ENCODE assay signal across 1 cellular context in genomic region chr6:107666084-107666981, GRCh38.
TF ChIP-seq lines count a peak whose summit lies in the region.

No MANE protein-coding gene starts in this region.

TF ChIP-seq in HepG2, 621 proteins besides CTCF, POLR2A, EP300 and RAD21 (continued from another document and continues in another):
- no peak for TF ChIP-seq HINFP (CRISPR knock-in tag; IDR thresholded peaks at IDR 0.05; ENCODE audit: low read depth)
- peak; percentile 81; the same call in 1 of the 2 replicates for TF ChIP-seq SOX5 (CRISPR knock-in tag; IDR thresholded peaks at IDR 0.05; ENCODE audit: borderline replicate concordance)
- no peak for TF ChIP-seq UBTF (CRISPR knock-in tag; IDR thresholded peaks at IDR 0.05)
- TF ChIP-seq SNAPC5 (CRISPR knock-in tag; IDR thresholded peaks at IDR 0.05; ENCODE audit: borderline replicate concordance) = no peak
- no peak for TF ChIP-seq TCF12 (IDR thresholded peaks at IDR 0.05)
- TF ChIP-seq TCF12 (CRISPR knock-in tag; IDR thresholded peaks at IDR 0.05) = no peak
- TF ChIP-seq ZFP41 (CRISPR knock-in tag; IDR thresholded peaks at IDR 0.05; ENCODE audit: borderline replicate concordance) = no peak
- no peak for TF ChIP-seq NRL (CRISPR knock-in tag; IDR thresholded peaks at IDR 0.05; ENCODE audit: borderline replicate concordance)
- TF ChIP-seq CBX2 (IDR thresholded peaks at IDR 0.05; ENCODE audit: low read depth, low read length) = no peak
- no peak for TF ChIP-seq CBX2 (CRISPR knock-in tag; IDR thresholded peaks at IDR 0.05; ENCODE audit: low read depth)
- TF ChIP-seq RBM22 (optimal IDR thresholded peaks at IDR 0.05; ENCODE audit: low read length) = no peak
- TF ChIP-seq SMARCC2 (IDR thresholded peaks at IDR 0.05) = no peak
- no peak for TF ChIP-seq ZNF343 (CRISPR knock-in tag; IDR thresholded peaks at IDR 0.05)
- TF ChIP-seq GRHL1 (CRISPR knock-in tag; conservative IDR thresholded peaks at IDR 0.05) = no peak
- TF ChIP-seq FLYWCH1 (CRISPR knock-in tag; IDR thresholded peaks at IDR 0.05) = no peak
- TF ChIP-seq, protein P1, sequence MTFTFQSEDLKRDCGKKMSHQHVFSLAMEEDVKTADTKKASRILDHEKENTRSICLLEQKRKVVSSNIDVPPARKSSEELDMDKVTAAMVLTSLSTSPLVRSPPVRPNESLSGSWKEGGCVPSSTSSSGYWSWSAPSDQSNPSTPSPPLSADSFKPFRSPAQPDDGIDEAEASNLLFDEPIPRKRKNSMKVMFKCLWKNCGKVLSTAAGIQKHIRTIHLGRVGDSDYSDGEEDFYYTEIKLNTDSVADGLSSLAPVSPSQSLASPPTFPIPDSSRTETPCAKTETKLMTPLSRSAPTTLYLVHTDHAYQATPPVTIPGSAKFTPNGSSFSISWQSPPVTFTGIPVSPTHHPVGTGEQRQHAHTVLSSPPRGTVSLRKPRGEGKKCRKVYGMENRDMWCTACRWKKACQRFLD (CRISPR knock-in tag; IDR thresholded peaks at IDR 0.05; ENCODE audit: borderline replicate concordance) = no peak
- TF ChIP-seq BHLHE40 (IDR thresholded peaks at IDR 0.05; ENCODE audit: low read length) = peak; percentile 85
- TF ChIP-seq PAX8 (CRISPR knock-in tag; IDR thresholded peaks at IDR 0.05; ENCODE audit: borderline replicate concordance) = no peak
- peak; percentile 23; the same call in 1 of the 2 replicates for TF ChIP-seq THAP11 (CRISPR knock-in tag; IDR thresholded peaks at IDR 0.05)
- no peak for TF ChIP-seq IKZF4 (CRISPR knock-in tag; IDR thresholded peaks at IDR 0.05; ENCODE audit: borderline replicate concordance, low read depth, not compliant biosample characterization)
- no peak for TF ChIP-seq PRMT3 (CRISPR knock-in tag; IDR thresholded peaks at IDR 0.05; ENCODE audit: borderline replicate concordance, low read depth)
- TF ChIP-seq AKAP8 (CRISPR knock-in tag; IDR thresholded peaks at IDR 0.05) = no peak
- no peak; the same call in 1 of the 2 replicates for TF ChIP-seq BCL6 (CRISPR knock-in tag; IDR thresholded peaks at IDR 0.05)
- peak; percentile 79 for TF ChIP-seq HDAC2 (CRISPR knock-in tag; IDR thresholded peaks at IDR 0.05)
- TF ChIP-seq ZC3H4 (CRISPR knock-in tag; IDR thresholded peaks at IDR 0.05; ENCODE audit: borderline replicate concordance) = no peak
- TF ChIP-seq DDIT3 (CRISPR knock-in tag; IDR thresholded peaks at IDR 0.05) = no peak
- no peak for TF ChIP-seq ZNF432 (CRISPR knock-in tag; IDR thresholded peaks at IDR 0.05; ENCODE audit: borderline replicate concordance)
- TF ChIP-seq ZNF558 (CRISPR knock-in tag; IDR thresholded peaks at IDR 0.05; ENCODE audit: borderline replicate concordance) = no peak
- no peak for TF ChIP-seq XBP1 (CRISPR knock-in tag; IDR thresholded peaks at IDR 0.05)
- no peak for TF ChIP-seq ZNF235 (CRISPR knock-in tag; IDR thresholded peaks at IDR 0.05; ENCODE audit: borderline replicate concordance)
- peak; percentile 18; the same call in 1 of the 2 replicates for TF ChIP-seq TAF1 (CRISPR knock-in tag; IDR thresholded peaks at IDR 0.05)
- TF ChIP-seq ZNF354B (CRISPR knock-in tag; IDR thresholded peaks at IDR 0.05) = no peak
- TF ChIP-seq ZNF234 (CRISPR knock-in tag; conservative IDR thresholded peaks at IDR 0.05) = no peak
- no peak for TF ChIP-seq GPN1 (CRISPR knock-in tag; IDR thresholded peaks at IDR 0.05; ENCODE audit: borderline replicate concordance)
- TF ChIP-seq ZNF30 (CRISPR knock-in tag; IDR thresholded peaks at IDR 0.05) = no peak
- no peak for TF ChIP-seq ZBTB3 (CRISPR knock-in tag; IDR thresholded peaks at IDR 0.05; ENCODE audit: borderline replicate concordance, low read depth)
- TF ChIP-seq, protein P2, sequence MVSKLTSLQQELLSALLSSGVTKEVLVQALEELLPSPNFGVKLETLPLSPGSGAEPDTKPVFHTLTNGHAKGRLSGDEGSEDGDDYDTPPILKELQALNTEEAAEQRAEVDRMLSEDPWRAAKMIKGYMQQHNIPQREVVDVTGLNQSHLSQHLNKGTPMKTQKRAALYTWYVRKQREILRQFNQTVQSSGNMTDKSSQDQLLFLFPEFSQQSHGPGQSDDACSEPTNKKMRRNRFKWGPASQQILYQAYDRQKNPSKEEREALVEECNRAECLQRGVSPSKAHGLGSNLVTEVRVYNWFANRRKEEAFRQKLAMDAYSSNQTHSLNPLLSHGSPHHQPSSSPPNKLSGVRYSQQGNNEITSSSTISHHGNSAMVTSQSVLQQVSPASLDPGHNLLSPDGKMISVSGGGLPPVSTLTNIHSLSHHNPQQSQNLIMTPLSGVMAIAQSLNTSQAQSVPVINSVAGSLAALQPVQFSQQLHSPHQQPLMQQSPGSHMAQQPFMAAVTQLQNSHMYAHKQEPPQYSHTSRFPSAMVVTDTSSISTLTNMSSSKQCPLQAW (CRISPR knock-in tag; IDR thresholded peaks at IDR 0.05) = no peak
- TF ChIP-seq NPAS2 (CRISPR knock-in tag; IDR thresholded peaks at IDR 0.05; ENCODE audit: borderline replicate concordance) = no peak
- peak; percentile 57 for TF ChIP-seq ATF1 (CRISPR knock-in tag; IDR thresholded peaks at IDR 0.05)
- TF ChIP-seq, protein P3, sequence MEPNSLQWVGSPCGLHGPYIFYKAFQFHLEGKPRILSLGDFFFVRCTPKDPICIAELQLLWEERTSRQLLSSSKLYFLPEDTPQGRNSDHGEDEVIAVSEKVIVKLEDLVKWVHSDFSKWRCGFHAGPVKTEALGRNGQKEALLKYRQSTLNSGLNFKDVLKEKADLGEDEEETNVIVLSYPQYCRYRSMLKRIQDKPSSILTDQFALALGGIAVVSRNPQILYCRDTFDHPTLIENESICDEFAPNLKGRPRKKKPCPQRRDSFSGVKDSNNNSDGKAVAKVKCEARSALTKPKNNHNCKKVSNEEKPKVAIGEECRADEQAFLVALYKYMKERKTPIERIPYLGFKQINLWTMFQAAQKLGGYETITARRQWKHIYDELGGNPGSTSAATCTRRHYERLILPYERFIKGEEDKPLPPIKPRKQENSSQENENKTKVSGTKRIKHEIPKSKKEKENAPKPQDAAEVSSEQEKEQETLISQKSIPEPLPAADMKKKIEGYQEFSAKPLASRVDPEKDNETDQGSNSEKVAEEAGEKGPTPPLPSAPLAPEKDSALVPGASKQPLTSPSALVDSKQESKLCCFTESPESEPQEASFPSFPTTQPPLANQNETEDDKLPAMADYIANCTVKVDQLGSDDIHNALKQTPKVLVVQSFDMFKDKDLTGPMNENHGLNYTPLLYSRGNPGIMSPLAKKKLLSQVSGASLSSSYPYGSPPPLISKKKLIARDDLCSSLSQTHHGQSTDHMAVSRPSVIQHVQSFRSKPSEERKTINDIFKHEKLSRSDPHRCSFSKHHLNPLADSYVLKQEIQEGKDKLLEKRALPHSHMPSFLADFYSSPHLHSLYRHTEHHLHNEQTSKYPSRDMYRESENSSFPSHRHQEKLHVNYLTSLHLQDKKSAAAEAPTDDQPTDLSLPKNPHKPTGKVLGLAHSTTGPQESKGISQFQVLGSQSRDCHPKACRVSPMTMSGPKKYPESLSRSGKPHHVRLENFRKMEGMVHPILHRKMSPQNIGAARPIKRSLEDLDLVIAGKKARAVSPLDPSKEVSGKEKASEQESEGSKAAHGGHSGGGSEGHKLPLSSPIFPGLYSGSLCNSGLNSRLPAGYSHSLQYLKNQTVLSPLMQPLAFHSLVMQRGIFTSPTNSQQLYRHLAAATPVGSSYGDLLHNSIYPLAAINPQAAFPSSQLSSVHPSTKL (CRISPR knock-in tag; IDR thresholded peaks at IDR 0.05) = peak; percentile 79
- no peak for TF ChIP-seq PTBP1 (IDR thresholded peaks at IDR 0.05; ENCODE audit: low read depth, low read length, poor library complexity, severe bottlenecking)
- TF ChIP-seq ZNF260 (CRISPR knock-in tag; IDR thresholded peaks at IDR 0.05; ENCODE audit: borderline replicate concordance, low read depth) = no peak
- TF ChIP-seq ZNF207 (IDR thresholded peaks at IDR 0.05; ENCODE audit: borderline replicate concordance) = no peak
- TF ChIP-seq, protein P4, sequence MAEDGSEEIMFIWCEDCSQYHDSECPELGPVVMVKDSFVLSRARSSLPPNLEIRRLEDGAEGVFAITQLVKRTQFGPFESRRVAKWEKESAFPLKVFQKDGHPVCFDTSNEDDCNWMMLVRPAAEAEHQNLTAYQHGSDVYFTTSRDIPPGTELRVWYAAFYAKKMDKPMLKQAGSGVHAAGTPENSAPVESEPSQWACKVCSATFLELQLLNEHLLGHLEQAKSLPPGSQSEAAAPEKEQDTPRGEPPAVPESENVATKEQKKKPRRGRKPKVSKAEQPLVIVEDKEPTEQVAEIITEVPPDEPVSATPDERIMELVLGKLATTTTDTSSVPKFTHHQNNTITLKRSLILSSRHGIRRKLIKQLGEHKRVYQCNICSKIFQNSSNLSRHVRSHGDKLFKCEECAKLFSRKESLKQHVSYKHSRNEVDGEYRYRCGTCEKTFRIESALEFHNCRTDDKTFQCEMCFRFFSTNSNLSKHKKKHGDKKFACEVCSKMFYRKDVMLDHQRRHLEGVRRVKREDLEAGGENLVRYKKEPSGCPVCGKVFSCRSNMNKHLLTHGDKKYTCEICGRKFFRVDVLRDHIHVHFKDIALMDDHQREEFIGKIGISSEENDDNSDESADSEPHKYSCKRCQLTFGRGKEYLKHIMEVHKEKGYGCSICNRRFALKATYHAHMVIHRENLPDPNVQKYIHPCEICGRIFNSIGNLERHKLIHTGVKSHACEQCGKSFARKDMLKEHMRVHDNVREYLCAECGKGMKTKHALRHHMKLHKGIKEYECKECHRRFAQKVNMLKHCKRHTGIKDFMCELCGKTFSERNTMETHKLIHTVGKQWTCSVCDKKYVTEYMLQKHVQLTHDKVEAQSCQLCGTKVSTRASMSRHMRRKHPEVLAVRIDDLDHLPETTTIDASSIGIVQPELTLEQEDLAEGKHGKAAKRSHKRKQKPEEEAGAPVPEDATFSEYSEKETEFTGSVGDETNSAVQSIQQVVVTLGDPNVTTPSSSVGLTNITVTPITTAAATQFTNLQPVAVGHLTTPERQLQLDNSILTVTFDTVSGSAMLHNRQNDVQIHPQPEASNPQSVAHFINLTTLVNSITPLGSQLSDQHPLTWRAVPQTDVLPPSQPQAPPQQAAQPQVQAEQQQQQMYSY (CRISPR knock-in tag; IDR thresholded peaks at IDR 0.05) = peak; percentile 72
- no peak for TF ChIP-seq MAZ (IDR thresholded peaks at IDR 0.05; ENCODE audit: borderline replicate concordance, low read depth, low read length)
- no peak for TF ChIP-seq MAZ (CRISPR knock-in tag; IDR thresholded peaks at IDR 0.05; ENCODE audit: low read depth)
- TF ChIP-seq, protein P5, sequence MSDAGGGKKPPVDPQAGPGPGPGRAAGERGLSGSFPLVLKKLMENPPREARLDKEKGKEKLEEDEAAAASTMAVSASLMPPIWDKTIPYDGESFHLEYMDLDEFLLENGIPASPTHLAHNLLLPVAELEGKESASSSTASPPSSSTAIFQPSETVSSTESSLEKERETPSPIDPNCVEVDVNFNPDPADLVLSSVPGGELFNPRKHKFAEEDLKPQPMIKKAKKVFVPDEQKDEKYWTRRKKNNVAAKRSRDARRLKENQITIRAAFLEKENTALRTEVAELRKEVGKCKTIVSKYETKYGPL (CRISPR knock-in tag; IDR thresholded peaks at IDR 0.05) = no peak
- TF ChIP-seq ZNF431 (CRISPR knock-in tag; IDR thresholded peaks at IDR 0.05; ENCODE audit: borderline replicate concordance, low read depth) = no peak
- peak; percentile 26; the same call in 1 of the 2 replicates for TF ChIP-seq MEIS2 (CRISPR knock-in tag; IDR thresholded peaks at IDR 0.05)
